11 cellular contexts compared by ENCODE assay signal in the genomic region with DNA sequence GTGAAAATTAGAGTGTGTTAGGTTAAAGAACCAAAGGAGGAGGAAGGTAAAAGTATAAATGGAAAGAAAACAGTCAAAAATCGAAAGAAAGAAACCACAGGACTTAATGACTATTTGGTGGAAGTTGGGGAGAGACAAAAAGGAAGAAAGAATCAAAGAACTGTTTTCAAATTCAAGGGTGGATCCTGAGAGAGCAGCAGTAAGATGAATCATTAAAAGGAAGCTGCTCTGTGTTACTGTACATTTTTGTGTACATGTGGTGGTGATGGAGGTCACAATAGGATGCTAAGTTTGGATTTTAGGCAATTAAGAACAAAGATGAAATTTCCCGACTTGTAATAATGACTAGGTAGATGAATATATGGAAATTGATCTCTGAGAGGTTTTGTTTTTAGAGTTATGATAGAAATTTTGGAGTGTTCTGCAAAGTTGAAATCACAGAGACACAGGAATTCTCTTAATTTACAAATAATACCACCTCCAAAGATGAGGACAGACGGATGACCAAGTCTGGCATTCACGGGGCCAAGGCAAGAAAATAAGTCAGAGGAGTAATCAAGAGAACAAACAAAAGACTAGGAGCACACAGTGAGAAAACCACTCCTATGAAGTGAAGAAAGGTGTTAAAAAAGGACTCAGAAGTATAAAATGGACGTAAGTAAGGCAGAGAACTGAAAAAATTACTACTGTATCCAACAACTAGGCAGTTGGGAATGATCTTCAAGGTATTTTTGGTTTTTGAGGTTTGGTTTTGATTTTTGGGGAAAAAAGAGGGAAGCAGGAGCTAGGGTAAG. TPM values are rescaled to one million over a fixed set of nuclear protein-coding genes. Genes with fewer than 3 reads are reported as not detected.
A peak's percentile ranks its signal among the peaks of the same experiment; 100 is the strongest.
DNase-seq lines count a peak whose midpoint lies in the region; ATAC-seq and TF ChIP-seq lines count a peak whose summit lies in the region.
"Had no signal": no experiment of that assay in that cellular context is flagged by ENCODE, and none has a peak within 500 bp of the region (broad histone marks: within the 10 kb centered on the region; RNA-seq: fewer than 3 reads in every experiment).

No MANE protein-coding gene starts in this region.

- peak overlapping the region; percentile 0 for H3K27ac Mint-ChIP-seq in Calu3 (ENCODE audit: unreplicated experiment)
- peak overlapping the region; percentile 21 to 52 (median 44) for H3K27ac Mint-ChIP-seq in IgD-negative memory B cell
- H3K27ac Mint-ChIP-seq in brain: peak overlapping the region in 2 of 5 experiments; percentile 5 to 45
- no peak overlapping the region for H3K27ac Mint-ChIP-seq in natural killer cell

- TF ChIP-seq CTCF in Calu3 (IDR thresholded peaks at IDR 0.05; ENCODE audit: unreplicated experiment) (no peak), brain (conservative IDR thresholded peaks at IDR 0.05) (no peak), natural killer cell (IDR thresholded peaks at IDR 0.05) (no peak)

- H3K9me3 Mint-ChIP-seq in Calu3 (ENCODE audit: low read depth, unreplicated experiment): no peaks in the 10 kb centered on the region
- H3K9me3 Mint-ChIP-seq in IgD-negative memory B cell: no peaks in the 10 kb centered on the region
- H3K9me3 Mint-ChIP-seq in brain: peaks cover 0 to 5% (median 3%) of the 10 kb centered on the region in 5 experiments
- H3K9me3 Mint-ChIP-seq in natural killer cell: no peaks in the 10 kb centered on the region

- ATAC-seq in natural killer cell: peak; percentile 57 to 72 (median 60)
- no peak for ATAC-seq in HG02642 (IDR thresholded peaks at IDR 0.05; ENCODE audit: poor library complexity, unreplicated experiment)

- CTCF ChIA-PET in Calu3 (lab: Charles Lee): no interaction called here

- DNase-seq in Calu3 (no peak), natural killer cell (no peak), inferior parietal cortex (ENCODE audit: extremely low spot score) (no peak), NCI-H510A (lab: John Stamatoyannopoulos, UW) (no peak), retina (no peak)
- DNase-seq: NCI-H187 treated with DMSO at 0.1 percent for 48 hours, NCI-H774, SIG-M5 had no signal

- H3K36me3 Mint-ChIP-seq in Calu3 (ENCODE audit: insufficient read depth, unreplicated experiment) (peaks cover 41% of the 10 kb centered on the region), IgD-negative memory B cell (peaks cover 12% of the 10 kb centered on the region), brain (peaks cover 39% of the 10 kb centered on the region), natural killer cell (peaks cover 21% of the 10 kb centered on the region)

- no peak overlapping the region for H3K4me3 Mint-ChIP-seq in Calu3 (ENCODE audit: low read depth, unreplicated experiment)
- H3K4me3 Mint-ChIP-seq in IgD-negative memory B cell: peak overlapping the region in 3 of 4 donors; percentile 3 to 23 (median 5)
- H3K4me3 Mint-ChIP-seq in brain: peak overlapping the region in 4 of 5 experiments; percentile 0 to 32 (median 10)
- no peak overlapping the region for H3K4me3 Mint-ChIP-seq in natural killer cell

- H3K4me1 Mint-ChIP-seq in Calu3 (ENCODE audit: low read depth, unreplicated experiment): peaks cover 16% of the 10 kb centered on the region
- peaks cover 10 to 20% (median 12%) of the 10 kb centered on the region in 3 donors for H3K4me1 Mint-ChIP-seq in IgD-negative memory B cell
- H3K4me1 Mint-ChIP-seq in brain: peaks cover 5% of the 10 kb centered on the region
- peaks cover 14 to 31% of the 10 kb centered on the region in 2 donors for H3K4me1 Mint-ChIP-seq in natural killer cell

- H3K27me3 Mint-ChIP-seq in Calu3 (ENCODE audit: unreplicated experiment) (no peaks in the 10 kb centered on the region), IgD-negative memory B cell (no peaks in the 10 kb centered on the region), brain (no peaks in the 10 kb centered on the region), natural killer cell (ENCODE audit: low read depth in 2 of 2) (no peaks in the 10 kb centered on the region)

- intact Hi-C loops in Calu3 (cut with micrococcal nuclease; ENCODE audit: unreplicated experiment) (no loop called here), natural killer cell (cut with micrococcal nuclease) (no loop called here)

- BruUV-seq in Calu3 (replicated peaks; lab: Mats Ljungman, UMichigan): no TSS peak

RNA-seq across cellular contexts. Expression of a gene that starts 7.1 kb away (rescaled TPM):
- 127 and 134 TPM in 2 replicates for total RNA-seq in Calu3 (2022)
- polyA plus RNA-seq in IgD-negative memory B cell: 15.4 TPM
- polyA plus RNA-seq in brain (ENCODE audit: insufficient read depth, low read depth, low replicate concordance): 21.2 TPM
- 100 to 1,000 TPM in 2 of 3 donors, 10 to 100 TPM in 1; 97.3 to 111 (median 102) TPM for total RNA-seq in natural killer cell

Comparison
In these comparisons a context has a peak if more than half of its experiments do, and no peak if none do; other contexts are left out.
1. H3K27ac Mint-ChIP-seq: peak in Calu3 (single experiment) and IgD-negative memory B cell (3 of 3); none in natural killer cell (0 of 2).
2. H3K4me3 Mint-ChIP-seq: peak in IgD-negative memory B cell (3 of 4) and brain (4 of 5); none in Calu3 (single experiment) and natural killer cell (single experiment).